Comparison of ENCODE assay signal across 17 cellular contexts in the genomic region with DNA sequence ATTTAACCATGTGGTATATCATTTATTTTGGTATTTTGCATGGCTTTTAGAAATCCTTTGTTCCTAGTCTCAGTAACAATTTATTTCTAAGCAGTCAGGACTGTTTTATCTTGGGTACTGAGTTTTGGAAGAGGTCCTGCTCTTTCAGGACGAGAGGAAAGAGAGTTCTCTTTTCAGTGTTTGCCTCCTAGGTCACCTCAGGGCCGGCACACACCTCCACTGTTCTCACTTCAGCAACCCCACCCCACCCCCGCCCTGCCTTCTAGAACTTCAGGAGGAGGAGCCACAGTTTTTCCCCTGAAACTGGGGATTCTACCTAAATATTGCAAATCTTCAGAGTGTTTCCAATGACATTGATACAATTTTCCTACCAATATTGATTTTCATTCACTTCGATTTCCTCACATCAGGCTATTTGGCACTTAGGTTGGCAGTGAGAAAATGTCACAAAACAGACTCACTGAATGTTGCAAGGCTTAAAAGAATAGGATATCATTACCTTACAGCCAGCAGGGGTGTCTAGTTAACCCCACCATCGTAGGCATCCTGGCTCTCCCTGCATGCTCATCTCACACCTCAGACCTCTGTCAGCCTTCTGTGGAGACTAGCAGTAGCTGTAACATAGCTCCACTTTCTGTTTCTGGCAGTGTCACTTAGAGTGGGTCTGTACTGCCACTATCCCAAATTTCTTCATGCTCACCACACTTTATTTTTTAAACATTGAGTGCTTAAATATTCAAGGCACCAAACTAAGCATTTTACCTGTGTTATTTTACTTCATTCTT. TPM values are rescaled to one million over a fixed set of nuclear protein-coding genes. Genes with fewer than 3 reads are reported as not detected.
DNase-seq lines count a peak whose midpoint lies in the region; ATAC-seq and TF ChIP-seq lines count a peak whose summit lies in the region.
"Had no signal": no experiment of that assay in that cellular context is flagged by ENCODE, and none has a peak within 500 bp of the region (broad histone marks: within the 10 kb centered on the region; RNA-seq: fewer than 3 reads in every experiment).

No MANE protein-coding gene starts in this region.

- no peaks in the 10 kb centered on the region for H3K27me3 ChIP-seq in suprapubic skin
- H3K27me3 ChIP-seq: neural progenitor cell, transverse colon had no signal

- H3K4me3 ChIP-seq in suprapubic skin = no peak overlapping the region
- H3K4me3 ChIP-seq: neural progenitor cell, transverse colon had no signal

- H3K9me3 ChIP-seq in suprapubic skin = no peaks in the 10 kb centered on the region
- H3K9me3 ChIP-seq: transverse colon had no signal

- TF ChIP-seq EP300 in suprapubic skin (IDR thresholded peaks at IDR 0.05) = no peak

- no peak for ATAC-seq in activated T-cell treated with anti-CD3 and anti-CD28 coated beads, Interleukin-2, amount 50 U/mL, for 72 hours (replicated peaks in 1 of 2)
- no peak for ATAC-seq in activated CD8-positive, alpha-beta T cell treated with anti-CD3 and anti-CD28 coated beads, Interleukin-2, amount 10 ng/mL, durations not matched to agents 7 days and 5 days

- DNase-seq in activated T-cell treated with anti-CD3 and anti-CD28 coated beads, Interleukin-2, amount 50 U/mL, for 72 hours = no peak
- DNase-seq in activated T-cell treated with anti-CD3 and anti-CD28 coated beads for 4 hours (no peak), HFFc6 (no peak), osteocyte (ENCODE audit: extremely low spot score, unreplicated experiment) (peak; percentile 19), suprapubic skin (ENCODE audit: low spot score in 2 of 2) (no peak), DMS53 treated with DMSO at 0.1 percent for 48 hours (lab: John Stamatoyannopoulos, UW; ENCODE audit: unreplicated experiment) (no peak)
- peak; percentile 21 for DNase-seq in activated CD8-positive, alpha-beta T cell treated with anti-CD3 and anti-CD28 coated beads, Interleukin-2, amount 10 ng/mL, durations not matched to agents 7 days and 5 days
- no peak for DNase-seq in stimulated activated CD4-positive, alpha-beta T cell treated with anti-CD3 and anti-CD28 coated beads, Interleukin-2, amount 100 ng/mL, for 48 hours
- DNase-seq: activated CD4-positive, alpha-beta memory T cell treated with anti-CD3 and anti-CD28 coated beads, Interleukin-2, amount 10 ng/mL, durations not matched to agents 7 days and 5 days; activated effector memory CD4-positive, alpha-beta T cell treated with Interleukin-2 at 50 U/mL for 16 hours; anterior cingulate cortex; CD4-positive, alpha-beta T cell; cerebellar nuclear complex; DMS79; NCI-H1436 treated with DMSO at 0.1 percent for 48 hours; transverse colon had no signal

- TF ChIP-seq CTCF in HFFc6 (IDR thresholded peaks at IDR 0.05) (no peak), osteocyte (IDR thresholded peaks at IDR 0.05) (no peak), suprapubic skin (IDR thresholded peaks at IDR 0.05) (no peak)

- no peak overlapping the region for H3K27ac ChIP-seq in suprapubic skin
- H3K27ac ChIP-seq: neural progenitor cell, transverse colon had no signal

- POLR2A ChIA-PET in activated CD8-positive, alpha-beta T cell treated with anti-CD3 and anti-CD28 coated beads, Interleukin-2, amount 10 ng/mL, durations not matched to agents 7 days and 5 days (lab: Charles Lee) = no interaction called here

- no peak overlapping the region for H3K4me3 Mint-ChIP-seq in activated T-cell treated with anti-CD3 and anti-CD28 coated beads, Interleukin-2, amount 50 U/mL, for 72 hours
- peak overlapping the region; percentile 33 for H3K4me3 Mint-ChIP-seq in HFFc6
- no peak overlapping the region for H3K4me3 Mint-ChIP-seq in activated CD8-positive, alpha-beta T cell treated with anti-CD3 and anti-CD28 coated beads, Interleukin-2, amount 10 ng/mL, durations not matched to agents 7 days and 5 days
- no peak overlapping the region for H3K4me3 Mint-ChIP-seq in osteocyte (ENCODE audit: unreplicated experiment)
- H3K4me3 Mint-ChIP-seq: activated CD4-positive, alpha-beta memory T cell treated with anti-CD3 and anti-CD28 coated beads, Interleukin-2, amount 10 ng/mL, durations not matched to agents 7 days and 5 days; CD4-positive, alpha-beta T cell; neural progenitor cell had no signal

- H3K9me3 Mint-ChIP-seq in activated T-cell treated with anti-CD3 and anti-CD28 coated beads, Interleukin-2, amount 50 U/mL, for 72 hours = no peaks in the 10 kb centered on the region
- H3K9me3 Mint-ChIP-seq in HFFc6 = no peaks in the 10 kb centered on the region
- no peaks in the 10 kb centered on the region for H3K9me3 Mint-ChIP-seq in activated CD8-positive, alpha-beta T cell treated with anti-CD3 and anti-CD28 coated beads, Interleukin-2, amount 10 ng/mL, durations not matched to agents 7 days and 5 days (ENCODE audit: insufficient read depth)
- H3K9me3 Mint-ChIP-seq in osteocyte (ENCODE audit: unreplicated experiment) = no peaks in the 10 kb centered on the region
- H3K9me3 Mint-ChIP-seq: activated CD4-positive, alpha-beta memory T cell treated with anti-CD3 and anti-CD28 coated beads, Interleukin-2, amount 10 ng/mL, durations not matched to agents 7 days and 5 days; CD4-positive, alpha-beta T cell; neural progenitor cell had no signal

- 70% methylated on average over 5 of the region's 5 CpGs for WGBS in suprapubic skin

- CTCF ChIA-PET in activated CD8-positive, alpha-beta T cell treated with anti-CD3 and anti-CD28 coated beads, Interleukin-2, amount 10 ng/mL, durations not matched to agents 7 days and 5 days (lab: Charles Lee) = interaction anchor here (0.9 to 5.6 kb wide), 8 partner anchors 9 to 162 kb away, joined by 3 to 52 read pairs (median 4); a partner anchor contains a TSS

- H3K27ac Mint-ChIP-seq in activated T-cell treated with anti-CD3 and anti-CD28 coated beads, Interleukin-2, amount 50 U/mL, for 72 hours = peak overlapping the region; percentile 34
- H3K27ac Mint-ChIP-seq in HFFc6 (peak overlapping the region; percentile 86), osteocyte (ENCODE audit: unreplicated experiment) (no peak overlapping the region)
- no peak overlapping the region for H3K27ac Mint-ChIP-seq in activated CD8-positive, alpha-beta T cell treated with anti-CD3 and anti-CD28 coated beads, Interleukin-2, amount 10 ng/mL, durations not matched to agents 7 days and 5 days
- H3K27ac Mint-ChIP-seq: activated CD4-positive, alpha-beta memory T cell treated with anti-CD3 and anti-CD28 coated beads, Interleukin-2, amount 10 ng/mL, durations not matched to agents 7 days and 5 days; CD4-positive, alpha-beta T cell; neural progenitor cell had no signal

- peaks cover 14% of the 10 kb centered on the region for H3K4me1 ChIP-seq in suprapubic skin

- no peaks in the 10 kb centered on the region for H3K27me3 Mint-ChIP-seq in activated T-cell treated with anti-CD3 and anti-CD28 coated beads, Interleukin-2, amount 50 U/mL, for 72 hours (ENCODE audit: low read depth)
- no peaks in the 10 kb centered on the region for H3K27me3 Mint-ChIP-seq in HFFc6 (ENCODE audit: insufficient read depth)
- H3K27me3 Mint-ChIP-seq in activated CD8-positive, alpha-beta T cell treated with anti-CD3 and anti-CD28 coated beads, Interleukin-2, amount 10 ng/mL, durations not matched to agents 7 days and 5 days (ENCODE audit: low read depth) = peaks cover 2% of the 10 kb centered on the region
- no peaks in the 10 kb centered on the region for H3K27me3 Mint-ChIP-seq in osteocyte (ENCODE audit: unreplicated experiment)
- H3K27me3 Mint-ChIP-seq: activated CD4-positive, alpha-beta memory T cell treated with anti-CD3 and anti-CD28 coated beads, Interleukin-2, amount 10 ng/mL, durations not matched to agents 7 days and 5 days; CD4-positive, alpha-beta T cell had no signal

- no peaks in the 10 kb centered on the region for H3K36me3 ChIP-seq in suprapubic skin
- H3K36me3 ChIP-seq: neural progenitor cell, transverse colon had no signal

- H3K4me1 Mint-ChIP-seq in activated T-cell treated with anti-CD3 and anti-CD28 coated beads, Interleukin-2, amount 50 U/mL, for 72 hours (ENCODE audit: low read depth) = peaks cover 33% of the 10 kb centered on the region
- H3K4me1 Mint-ChIP-seq in HFFc6 (ENCODE audit: low read depth) = peaks cover 56% of the 10 kb centered on the region
- peaks cover 37% of the 10 kb centered on the region for H3K4me1 Mint-ChIP-seq in activated CD8-positive, alpha-beta T cell treated with anti-CD3 and anti-CD28 coated beads, Interleukin-2, amount 10 ng/mL, durations not matched to agents 7 days and 5 days (ENCODE audit: low read depth)
- H3K4me1 Mint-ChIP-seq in osteocyte (ENCODE audit: unreplicated experiment) = peaks cover 8% of the 10 kb centered on the region
- H3K4me1 Mint-ChIP-seq: neural progenitor cell had no signal

- no peak for TF ChIP-seq POLR2A in suprapubic skin (IDR thresholded peaks at IDR 0.05)

- H3K36me3 Mint-ChIP-seq in activated T-cell treated with anti-CD3 and anti-CD28 coated beads, Interleukin-2, amount 50 U/mL, for 72 hours (ENCODE audit: insufficient read depth in 2 of 2) = no peaks in the 10 kb centered on the region
- no peaks in the 10 kb centered on the region for H3K36me3 Mint-ChIP-seq in HFFc6 (ENCODE audit: low read depth)
- H3K36me3 Mint-ChIP-seq in activated CD8-positive, alpha-beta T cell treated with anti-CD3 and anti-CD28 coated beads, Interleukin-2, amount 10 ng/mL, durations not matched to agents 7 days and 5 days (ENCODE audit: low read depth) = no peaks in the 10 kb centered on the region
- H3K36me3 Mint-ChIP-seq in osteocyte (ENCODE audit: unreplicated experiment) = no peaks in the 10 kb centered on the region
- H3K36me3 Mint-ChIP-seq: neural progenitor cell had no signal

RNA-seq across cellular contexts. Expression of a gene that starts 5.4 kb away (rescaled TPM):
- 1 to 10 TPM; 5.5 to 6.5 TPM for total RNA-seq in activated T-cell treated with anti-CD3 and anti-CD28 coated beads, Interleukin-2, amount 50 U/mL, for 72 hours
- 1 to 10 TPM; 3.4 to 8.4 (median 4.1) TPM for total RNA-seq in HFFc6 (2021; fragmentation: NEBNext Ultra II Directional; extraction: Animal tissue kit (Norgen Biotek cat#: 25700))
- 1 to 10 TPM; 2.4 to 2.7 TPM for total RNA-seq in activated CD8-positive, alpha-beta T cell treated with anti-CD3 and anti-CD28 coated beads, Interleukin-2, amount 10 ng/mL, durations not matched to agents 7 days and 5 days
- total RNA-seq in osteocyte (4.1 and 4.3 TPM in 2 replicates), suprapubic skin (10 to 100 TPM in 2 of 4 donors, 1 to 10 TPM in 2; 6.1 to 16.5 (median 11.6) TPM)

RNA-seq across cellular contexts. Expression of a gene that starts 17.2 kb away (rescaled TPM):
- 10 to 100 TPM; 11.9 to 14.2 TPM for total RNA-seq in activated T-cell treated with anti-CD3 and anti-CD28 coated beads, Interleukin-2, amount 50 U/mL, for 72 hours
- 10 to 100 TPM; 21.1 to 26.1 (median 22.3) TPM for total RNA-seq in HFFc6 (2021; fragmentation: NEBNext Ultra II Directional; extraction: Animal tissue kit (Norgen Biotek cat#: 25700))
- total RNA-seq in activated CD8-positive, alpha-beta T cell treated with anti-CD3 and anti-CD28 coated beads, Interleukin-2, amount 10 ng/mL, durations not matched to agents 7 days and 5 days = 10 to 100 TPM; 12.5 to 13.4 TPM
- 11.4 and 11.5 TPM in 2 replicates for total RNA-seq in osteocyte
- total RNA-seq in suprapubic skin = 10 to 100 TPM; 12.5 to 31.8 (median 21.9) TPM

RNA-seq across cellular contexts. Expression of a gene that starts 43.8 kb away (rescaled TPM):
- total RNA-seq in activated T-cell treated with anti-CD3 and anti-CD28 coated beads, Interleukin-2, amount 50 U/mL, for 72 hours = 10 to 100 TPM; 15.3 to 18.9 TPM
- total RNA-seq in HFFc6 (2021; fragmentation: NEBNext Ultra II Directional; extraction: Animal tissue kit (Norgen Biotek cat#: 25700)) = 10 to 100 TPM; 11.6 to 16.7 (median 12.5) TPM
- 10 to 100 TPM; 10.5 to 12.2 TPM for total RNA-seq in activated CD8-positive, alpha-beta T cell treated with anti-CD3 and anti-CD28 coated beads, Interleukin-2, amount 10 ng/mL, durations not matched to agents 7 days and 5 days
- total RNA-seq in osteocyte (26.7 and 29.8 TPM in 2 replicates), suprapubic skin (10 to 100 TPM; 21.0 to 66.4 (median 37.0) TPM)

Comparison
In these comparisons a context has a peak if more than half of its experiments do, and no peak if none do; other contexts are left out.
1. DNase-seq: peak in activated CD8-positive, alpha-beta T cell treated with anti-CD3 and anti-CD28 coated beads, Interleukin-2, amount 10 ng/mL, durations not matched to agents 7 days and 5 days (single experiment) and osteocyte (single experiment); none in activated T-cell treated with anti-CD3 and anti-CD28 coated beads, Interleukin-2, amount 50 U/mL, for 72 hours (0 of 2), activated T-cell treated with anti-CD3 and anti-CD28 coated beads for 4 hours (single experiment), HFFc6 (single experiment), stimulated activated CD4-positive, alpha-beta T cell treated with anti-CD3 and anti-CD28 coated beads, Interleukin-2, amount 100 ng/mL, for 48 hours (0 of 2), suprapubic skin (0 of 2) and DMS53 treated with DMSO at 0.1 percent for 48 hours (single experiment).
2. H3K27ac Mint-ChIP-seq: peak in activated T-cell treated with anti-CD3 and anti-CD28 coated beads, Interleukin-2, amount 50 U/mL, for 72 hours (single experiment) and HFFc6 (single experiment); none in activated CD8-positive, alpha-beta T cell treated with anti-CD3 and anti-CD28 coated beads, Interleukin-2, amount 10 ng/mL, durations not matched to agents 7 days and 5 days (single experiment) and osteocyte (single experiment).